In the genomic region with DNA sequence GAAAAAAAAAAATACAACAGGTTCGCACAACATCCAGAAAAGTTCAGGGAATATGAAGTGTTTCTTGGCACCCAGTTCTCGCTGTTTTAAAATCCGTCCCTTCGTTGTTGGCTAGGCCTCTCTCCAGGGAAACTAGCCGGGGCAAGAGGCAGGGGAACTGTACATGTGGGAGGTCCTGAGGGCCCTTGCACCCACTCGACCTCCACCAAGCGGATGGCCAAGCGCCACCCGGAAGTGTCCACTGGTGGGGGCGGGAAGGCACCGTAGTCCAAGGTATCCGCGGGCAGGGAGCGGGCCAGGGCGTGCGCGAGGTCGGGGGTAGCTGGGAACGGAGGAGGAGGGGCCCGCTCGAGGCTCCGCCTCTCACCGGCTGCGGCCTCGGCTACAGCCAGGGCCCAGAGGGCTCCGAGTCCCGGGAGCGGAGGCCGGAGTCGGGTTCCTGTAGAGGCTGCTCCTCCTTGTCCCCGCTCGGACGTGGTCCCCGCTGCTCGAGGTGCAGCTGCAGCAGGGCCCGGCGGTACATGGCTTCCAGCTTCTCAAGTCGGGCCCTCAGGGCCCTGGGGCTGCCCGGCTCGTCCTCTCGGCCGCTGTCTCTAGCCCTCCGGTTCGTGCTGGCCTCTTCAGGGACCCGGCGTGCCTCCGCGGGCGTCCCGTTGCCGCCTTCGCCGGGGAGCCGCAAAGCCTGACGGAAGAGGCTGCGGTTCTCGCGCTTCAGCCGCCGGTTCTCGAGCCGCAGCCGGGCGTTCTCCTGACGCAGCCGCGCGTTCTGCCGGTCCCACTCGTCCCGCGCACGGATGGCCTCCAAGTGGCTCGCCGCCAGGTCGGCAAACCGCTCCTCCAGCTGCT, we compare ENCODE assay signal across 8 cellular contexts. TPM values are rescaled to one million over a fixed set of nuclear protein-coding genes. Genes with fewer than 3 reads are reported as not detected.
DNase-seq lines count a peak whose midpoint lies in the region; ATAC-seq and TF ChIP-seq lines count a peak whose summit lies in the region.

No MANE protein-coding gene starts in this region.

- POLR2A ChIA-PET in AG04450 (lab: Yijun Ruan, JAX), result interaction anchor here (1.1 kb wide), 1 partner anchor 25 kb away, joined by 5 read pairs; no protein-coding TSS in a partner anchor

- no peak for TF ChIP-seq RAD21 in Ishikawa (IDR thresholded peaks at IDR 0.05; ENCODE audit: low read depth)

- no peaks in the 10 kb centered on the region; the same call in 1 of the 2 replicates for H3K9me3 ChIP-seq in AG04450 (ENCODE audit: control insufficient read depth, insufficient read depth, low read length)
- H3K9me3 ChIP-seq in esophagus squamous epithelium, result no peaks in the 10 kb centered on the region
- no peaks in the 10 kb centered on the region for H3K9me3 ChIP-seq in mononuclear cell (ENCODE audit: low read depth, low read length)
- H3K9me3 ChIP-seq in tibial nerve, result no peaks in the 10 kb centered on the region

- H3K27ac ChIP-seq in AG04450 (ENCODE audit: low read depth, low read length) (peak overlapping the region; percentile 91), esophagus squamous epithelium (peak overlapping the region; percentile 97 to 99 (median 98)), tibial nerve (peak overlapping the region; percentile 87 to 98 (median 94))

- H3K4me3 ChIP-seq in AG04450 (ENCODE audit: low read depth, low read length) (peak overlapping the region; percentile 73), WI38 (ENCODE audit: low read depth, low read length) (peak overlapping the region; percentile 76), esophagus squamous epithelium (peak overlapping the region; percentile 80 to 92 (median 90)), mononuclear cell (ENCODE audit: low read length) (peak overlapping the region; percentile 34), tibial nerve (peak overlapping the region; percentile 80 to 98 (median 90))

- intact Hi-C loops in esophagus squamous epithelium (cut with DNase I), result no loop called here

- DNase-seq in AG04450 (ENCODE audit: low read depth, low spot score) (no peak), esophagus squamous epithelium (lab: John Stamatoyannopoulos, UW) (no peak), tibial nerve (ENCODE audit: low spot score in 2 of 2) (peak; percentile 61 to 73), DMS153 (lab: John Stamatoyannopoulos, UW) (no peak)

- H3K4me1 ChIP-seq in esophagus squamous epithelium, result peaks cover 0 to 38% (median 6%) of the 10 kb centered on the region in 3 donors
- H3K4me1 ChIP-seq in mononuclear cell (ENCODE audit: insufficient read depth, low read length), result peaks cover 12% of the 10 kb centered on the region
- peaks cover 0 to 25% (median 7%) of the 10 kb centered on the region in 4 donors for H3K4me1 ChIP-seq in tibial nerve

- H3K27me3 ChIP-seq in AG04450 (ENCODE audit: control insufficient read depth, insufficient read depth, low read length), result no peaks in the 10 kb centered on the region
- no peaks in the 10 kb centered on the region for H3K27me3 ChIP-seq in esophagus squamous epithelium
- H3K27me3 ChIP-seq in mononuclear cell (ENCODE audit: insufficient read depth, low read length), result peaks cover 8% of the 10 kb centered on the region
- H3K27me3 ChIP-seq in tibial nerve, result no peaks in the 10 kb centered on the region

- ATAC-seq in GM18907 (IDR thresholded peaks at IDR 0.05; ENCODE audit: unreplicated experiment), result peak; percentile 50

- no peak for TF ChIP-seq EP300 in Ishikawa (IDR thresholded peaks at IDR 0.05; ENCODE audit: borderline replicate concordance)
- peak in 1 of 2 donors; percentile 79 for TF ChIP-seq EP300 in tibial nerve (IDR thresholded peaks at IDR 0.05)

- CTCF ChIA-PET in AG04450 (lab: Charles Lee), result interaction anchor here (0.7 to 0.8 kb wide), 2 partner anchors 38 to 165 kb away, joined by 3 to 5 read pairs; no protein-coding TSS in a partner anchor

- no peaks in the 10 kb centered on the region for H3K36me3 ChIP-seq in esophagus squamous epithelium
- no peaks in the 10 kb centered on the region for H3K36me3 ChIP-seq in tibial nerve

- TF ChIP-seq CTCF in AG04450 (IDR thresholded peaks at IDR 0.05; ENCODE audit: low read depth, low read length) (no peak), WI38 (IDR thresholded peaks at IDR 0.05; ENCODE audit: low read depth, low read length) (no peak), esophagus squamous epithelium (IDR thresholded peaks at IDR 0.05) (peak in 1 of 6 experiments; percentile 7), tibial nerve (IDR thresholded peaks at IDR 0.05) (no peak)

- 1% methylated on average over 5 to 17 of the region's 77 CpGs for WGBS in esophagus squamous epithelium, 2 donors
- WGBS in tibial nerve, 2 donors, result 2 to 8% methylated on average over 36 to 51 of the region's 77 CpGs

- peak in 2 of 4 donors; percentile 41 to 80 for TF ChIP-seq POLR2A in esophagus squamous epithelium (IDR thresholded peaks at IDR 0.05)
- peak; percentile 37 to 46 for TF ChIP-seq POLR2A in tibial nerve (IDR thresholded peaks at IDR 0.05)

TF ChIP-seq in Ishikawa, 13 proteins besides CTCF, POLR2A, EP300 and RAD21:
- TF ChIP-seq TCF12 (IDR thresholded peaks at IDR 0.05; ENCODE audit: low read depth), result 0 out of 2 replicates have a peak, but pooled peaks have one; percentile 7
- TF ChIP-seq TAF1 (IDR thresholded peaks at IDR 0.05; ENCODE audit: low read depth), result peak; percentile 90
- no peak for TF ChIP-seq CEBPB (IDR thresholded peaks at IDR 0.05)
- TF ChIP-seq, protein P1, sequence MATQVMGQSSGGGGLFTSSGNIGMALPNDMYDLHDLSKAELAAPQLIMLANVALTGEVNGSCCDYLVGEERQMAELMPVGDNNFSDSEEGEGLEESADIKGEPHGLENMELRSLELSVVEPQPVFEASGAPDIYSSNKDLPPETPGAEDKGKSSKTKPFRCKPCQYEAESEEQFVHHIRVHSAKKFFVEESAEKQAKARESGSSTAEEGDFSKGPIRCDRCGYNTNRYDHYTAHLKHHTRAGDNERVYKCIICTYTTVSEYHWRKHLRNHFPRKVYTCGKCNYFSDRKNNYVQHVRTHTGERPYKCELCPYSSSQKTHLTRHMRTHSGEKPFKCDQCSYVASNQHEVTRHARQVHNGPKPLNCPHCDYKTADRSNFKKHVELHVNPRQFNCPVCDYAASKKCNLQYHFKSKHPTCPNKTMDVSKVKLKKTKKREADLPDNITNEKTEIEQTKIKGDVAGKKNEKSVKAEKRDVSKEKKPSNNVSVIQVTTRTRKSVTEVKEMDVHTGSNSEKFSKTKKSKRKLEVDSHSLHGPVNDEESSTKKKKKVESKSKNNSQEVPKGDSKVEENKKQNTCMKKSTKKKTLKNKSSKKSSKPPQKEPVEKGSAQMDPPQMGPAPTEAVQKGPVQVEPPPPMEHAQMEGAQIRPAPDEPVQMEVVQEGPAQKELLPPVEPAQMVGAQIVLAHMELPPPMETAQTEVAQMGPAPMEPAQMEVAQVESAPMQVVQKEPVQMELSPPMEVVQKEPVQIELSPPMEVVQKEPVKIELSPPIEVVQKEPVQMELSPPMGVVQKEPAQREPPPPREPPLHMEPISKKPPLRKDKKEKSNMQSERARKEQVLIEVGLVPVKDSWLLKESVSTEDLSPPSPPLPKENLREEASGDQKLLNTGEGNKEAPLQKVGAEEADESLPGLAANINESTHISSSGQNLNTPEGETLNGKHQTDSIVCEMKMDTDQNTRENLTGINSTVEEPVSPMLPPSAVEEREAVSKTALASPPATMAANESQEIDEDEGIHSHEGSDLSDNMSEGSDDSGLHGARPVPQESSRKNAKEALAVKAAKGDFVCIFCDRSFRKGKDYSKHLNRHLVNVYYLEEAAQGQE (IDR thresholded peaks at IDR 0.05; ENCODE audit: low read depth), result no peak
- TF ChIP-seq CREB1 (IDR thresholded peaks at IDR 0.05; ENCODE audit: low read depth), result no peak
- TF ChIP-seq, protein P2, sequence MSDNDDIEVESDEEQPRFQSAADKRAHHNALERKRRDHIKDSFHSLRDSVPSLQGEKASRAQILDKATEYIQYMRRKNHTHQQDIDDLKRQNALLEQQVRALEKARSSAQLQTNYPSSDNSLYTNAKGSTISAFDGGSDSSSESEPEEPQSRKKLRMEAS (IDR thresholded peaks at IDR 0.05), result peak; percentile 85

RNA-seq across cellular contexts. Expression of a gene that starts 0.7 kb away (rescaled TPM):
- 2.6 and 3.6 TPM in 2 replicates for polyA plus RNA-seq in AG04450 (2011; rRNA removed)
- polyA minus RNA-seq in AG04450 (2011; rRNA and poly(A)+ RNA removed), result 0.64 and 0.87 TPM in 2 replicates
- total RNA-seq in esophagus squamous epithelium (10 to 100 TPM in 3 of 4 donors, 1 to 10 TPM in 1; 7.8 to 18.3 (median 13.2) TPM), mononuclear cell (0.52 TPM), tibial nerve (10 to 100 TPM; 27.0 to 40.0 (median 34.9) TPM)

Comparison
In these comparisons a context has a peak if more than half of its experiments do, and no peak if none do; other contexts are left out.
1. DNase-seq: peak in tibial nerve (2 of 2); none in AG04450 (single experiment), esophagus squamous epithelium (single experiment) and DMS153 (single experiment).
2. H3K4me3 ChIP-seq: peak in every context shown above with its lines; median percentile 90 in esophagus squamous epithelium; 90 in tibial nerve; 76 in WI38; 73 in AG04450; 34 in mononuclear cell.
3. Peak in every context shown above with its lines, with median percentiles within 50 percentile points of each other: H3K27ac ChIP-seq.